In genomic region chr18:61502472-61502871, GRCh38 we compare ENCODE assay signal across 8 cellular contexts.
A peak's percentile ranks its signal among the peaks of the same experiment; 100 is the strongest.
DNase-seq lines count a peak whose midpoint lies in the region; ATAC-seq and TF ChIP-seq lines count a peak whose summit lies in the region.

No MANE protein-coding gene starts in this region.

- H3K27ac Mint-ChIP-seq in osteocyte (ENCODE audit: unreplicated experiment): no peak overlapping the region

- TF ChIP-seq CTCF in NB4 (IDR thresholded peaks at IDR 0.05; ENCODE audit: low read depth, low read length) (peak; percentile 49), SU-DHL-6 (IDR thresholded peaks at IDR 0.05; ENCODE audit: insufficient read depth, low read length, poor library complexity, severe bottlenecking) (peak; percentile 46), foreskin fibroblast (IDR thresholded peaks at IDR 0.05; ENCODE audit: low read depth, low read length) (peak; percentile 57), osteocyte (IDR thresholded peaks at IDR 0.05) (peak; percentile 84)

- H3K4me1 Mint-ChIP-seq in osteocyte (ENCODE audit: unreplicated experiment): peaks cover 13% of the 10 kb centered on the region

- no peaks in the 10 kb centered on the region for H3K36me3 Mint-ChIP-seq in osteocyte (ENCODE audit: unreplicated experiment)

- TF ChIP-seq POLR2A in NB4 (IDR thresholded peaks at IDR 0.05; ENCODE audit: extremely low read depth, insufficient read length): no peak

- DNase-seq in Caki2 (ENCODE audit: low read depth) (peak; percentile 4), NB4 (ENCODE audit: low read depth) (peak; percentile 57), foreskin fibroblast (peak; percentile 45 to 84), osteocyte (ENCODE audit: extremely low spot score, unreplicated experiment) (no peak)
- no peak for DNase-seq in stimulated activated CD4-positive, alpha-beta T cell treated with anti-CD3 and anti-CD28 coated beads, Interleukin-4, amount 100 ng/mL, for 4 hours

- H3K36me3 ChIP-seq in SU-DHL-6 (ENCODE audit: low read length): no peaks in the 10 kb centered on the region

- no peak overlapping the region for H3K9ac ChIP-seq in SU-DHL-6 (ENCODE audit: low read length)

- H3K27me3 Mint-ChIP-seq in osteocyte (ENCODE audit: unreplicated experiment): peaks cover 30% of the 10 kb centered on the region

- ATAC-seq in GM21367 (IDR thresholded peaks at IDR 0.05; ENCODE audit: unreplicated experiment) (peak; percentile 51), GM18519 (IDR thresholded peaks at IDR 0.05; ENCODE audit: low FRiP score, unreplicated experiment) (no peak)

- no peak overlapping the region for H3K4me3 Mint-ChIP-seq in osteocyte (ENCODE audit: unreplicated experiment)

- H4K20me1 ChIP-seq in SU-DHL-6 (ENCODE audit: low read depth, low read length): no peaks in the 10 kb centered on the region

- no peak overlapping the region for H3K4me2 ChIP-seq in SU-DHL-6 (ENCODE audit: low read depth, low read length, poor library complexity, severe bottlenecking)

- no peaks in the 10 kb centered on the region for H3K79me2 ChIP-seq in SU-DHL-6 (ENCODE audit: insufficient read depth, low read length)

- H3K27me3 ChIP-seq in SU-DHL-6 (ENCODE audit: low read length): no peaks in the 10 kb centered on the region

- no peaks in the 10 kb centered on the region for H3K9me3 Mint-ChIP-seq in osteocyte (ENCODE audit: unreplicated experiment)

- no peaks in the 10 kb centered on the region for H3K9me2 ChIP-seq in SU-DHL-6 (replicated peaks; ENCODE audit: insufficient read depth, low read length)

- H3F3A ChIP-seq in SU-DHL-6 (ENCODE audit: insufficient read depth): no peaks in the 10 kb centered on the region

- no peak overlapping the region for H3K27ac ChIP-seq in SU-DHL-6 (ENCODE audit: low read depth, low read length)

- H3K9me3 ChIP-seq in SU-DHL-6 (ENCODE audit: insufficient read depth, low read length): no peaks in the 10 kb centered on the region

- no peak overlapping the region for H2AFZ ChIP-seq in SU-DHL-6 (ENCODE audit: low read depth, low read length, severe bottlenecking)

- H3K4me3 ChIP-seq in NB4 (ENCODE audit: low read depth, low read length) (no peak overlapping the region), SU-DHL-6 (ENCODE audit: insufficient read depth, low read length, poor library complexity, severe bottlenecking) (no peak overlapping the region), foreskin fibroblast (ENCODE audit: low read depth in 1 of 2, low read length in 2 of 2) (no peak overlapping the region)

- in situ Hi-C loops in Caki2 (cut with HindIII; ENCODE audit: low pct_unique_long_range_greater_than_20kb, low sequenced_read_pairs): no loop called here

Comparison
In these comparisons a context has a peak if more than half of its experiments do, and no peak if none do; other contexts are left out.
1. DNase-seq: peak in Caki2 (single experiment), NB4 (single experiment) and foreskin fibroblast (2 of 2); none in osteocyte (single experiment) and stimulated activated CD4-positive, alpha-beta T cell treated with anti-CD3 and anti-CD28 coated beads, Interleukin-4, amount 100 ng/mL, for 4 hours (0 of 2).
2. Peak in every context shown above with its lines, with median percentiles within 50 percentile points of each other: CTCF ChIP-seq.